18 cellular contexts compared by ENCODE assay signal in genomic region chr10:77812741-77813140, GRCh38.
A peak's percentile ranks its signal among the peaks of the same experiment; 100 is the strongest.
DNase-seq lines count a peak whose midpoint lies in the region; ATAC-seq and TF ChIP-seq lines count a peak whose summit lies in the region.
"Had no signal": no experiment of that assay in that cellular context is flagged by ENCODE, and none has a peak within 500 bp of the region (broad histone marks: within the 10 kb centered on the region; RNA-seq: fewer than 3 reads in every experiment).

No MANE protein-coding gene starts in this region.

- peaks cover 3% of the 10 kb centered on the region for H3K79me1 ChIP-seq in neuronal stem cell (ENCODE audit: low read depth, low read length)

- H2AFZ ChIP-seq in neuronal stem cell (ENCODE audit: low read length) = no peak overlapping the region
- H2AFZ ChIP-seq: GM23338 had no signal

- CTCF ChIA-PET in RWPE1 (lab: Yijun Ruan, JAX) = interaction anchor here (0.6 kb wide), 1 partner anchor 218 kb away, joined by 4 read pairs; no protein-coding TSS in a partner anchor

- H4K8ac ChIP-seq in neuronal stem cell (ENCODE audit: low read depth, low read length) = no peak overlapping the region

- H3K36me3 ChIP-seq in neuronal stem cell (replicated peaks in 1 of 2; ENCODE audit: control insufficient read depth in 2 of 2, insufficient read depth in 2 of 2, low read length in 2 of 2) = peaks cover 63 to 94% of the 10 kb centered on the region in 2 donors

- H3K4me1 ChIP-seq in neuronal stem cell (ENCODE audit: control insufficient read depth in 2 of 2, insufficient read depth in 1 of 2, low read depth in 1 of 2, low read length in 2 of 2) = no peaks in the 10 kb centered on the region
- H3K4me1 ChIP-seq: Caco-2 had no signal

- TF ChIP-seq CTCF in RWPE1 (conservative IDR thresholded peaks at IDR 0.05; ENCODE audit: low read depth) = no peak
- no peak for TF ChIP-seq CTCF in nephron progenitor cell (IDR thresholded peaks at IDR 0.05)

- H3K9me3 Mint-ChIP-seq in nephron progenitor cell = no peaks in the 10 kb centered on the region
- H3K9me3 Mint-ChIP-seq: CD8-positive, alpha-beta T cell; GM23338; H9 had no signal

- H3K4me3 Mint-ChIP-seq in nephron progenitor cell = no peak overlapping the region
- H3K4me3 Mint-ChIP-seq: B cell; CD4-positive, CD25-positive, alpha-beta regulatory T cell; CD8-positive, alpha-beta T cell; GM23338; H9 had no signal

- POLR2A ChIA-PET in RWPE1 (lab: Yijun Ruan, JAX; ENCODE audit: low non-redundant PET) = no interaction called here

- H2BK12ac ChIP-seq in neuronal stem cell (ENCODE audit: low read length) = no peak overlapping the region

- H3K36me3 Mint-ChIP-seq in nephron progenitor cell (ENCODE audit: low read depth) = peaks cover 54% of the 10 kb centered on the region
- H3K36me3 Mint-ChIP-seq: CD4-positive, CD25-positive, alpha-beta regulatory T cell; CD8-positive, alpha-beta T cell had no signal

- ATAC-seq in HG02970 (IDR thresholded peaks at IDR 0.05; ENCODE audit: low FRiP score, unreplicated experiment) (no peak), GM19395 (IDR thresholded peaks at IDR 0.05; ENCODE audit: unreplicated experiment) (no peak)
- ATAC-seq: CD8-positive, alpha-beta T cell; GM23338; HCT116 had no signal

- no peak overlapping the region for H3K4me2 ChIP-seq in neuronal stem cell (ENCODE audit: insufficient read depth, low read length, poor library complexity, severe bottlenecking)
- H3K4me2 ChIP-seq: BLaER1, GM23338 had no signal

- H3K4me1 Mint-ChIP-seq in nephron progenitor cell = no peaks in the 10 kb centered on the region
- H3K4me1 Mint-ChIP-seq: B cell; CD4-positive, CD25-positive, alpha-beta regulatory T cell; GM23338; H9 had no signal

- H3K27me3 ChIP-seq in neuronal stem cell (ENCODE audit: control insufficient read depth in 3 of 3, insufficient read depth in 3 of 3, low read depth in 1 of 3, low read length in 3 of 3) = no peaks in the 10 kb centered on the region
- H3K27me3 ChIP-seq: BLaER1 had no signal

- no peak overlapping the region for H3K23ac ChIP-seq in neuronal stem cell (ENCODE audit: low read depth, low read length, poor library complexity)

- H3K27ac ChIP-seq in RWPE1 (peak overlapping the region; percentile 8; the same call in 1 of the 2 replicates), neuronal stem cell (replicated peaks; ENCODE audit: low read length) (no peak overlapping the region)
- H3K27ac ChIP-seq: 22Rv1, BLaER1, C4-2B had no signal

- DNase-seq in RWPE1 (ENCODE audit: low spot score) (no peak), nephron progenitor cell (no peak), neuronal stem cell (ENCODE audit: low spot score) (no peak), NCI-H446 treated with DMSO at 0.1 percent for 48 hours (lab: John Stamatoyannopoulos, UW) (no peak)
- DNase-seq: Caco-2; CD4-positive, CD25-positive, alpha-beta regulatory T cell; CD8-positive, alpha-beta T cell; DMS153; DND-41; H9 had no signal

- H3K18ac ChIP-seq in neuronal stem cell (ENCODE audit: low read length) = no peak overlapping the region

- H2AK5ac ChIP-seq in neuronal stem cell (ENCODE audit: low read depth, low read length) = no peak overlapping the region

- peaks cover 2% of the 10 kb centered on the region for H3K27me3 Mint-ChIP-seq in nephron progenitor cell (ENCODE audit: low read depth, poor library complexity)
- H3K27me3 Mint-ChIP-seq: B cell; CD4-positive, CD25-positive, alpha-beta regulatory T cell had no signal

- H2BK120ac ChIP-seq in neuronal stem cell (ENCODE audit: low read depth, low read length) = no peak overlapping the region

- H3K4ac ChIP-seq in neuronal stem cell (ENCODE audit: low read length) = no peak overlapping the region

- peaks cover 0 to 1% of the 10 kb centered on the region in 2 donors for H3K9me3 ChIP-seq in neuronal stem cell (replicated peaks in 1 of 2; ENCODE audit: control insufficient read depth in 2 of 2, insufficient read depth in 1 of 2, low read depth in 1 of 2, low read length in 2 of 2)
- H3K9me3 ChIP-seq: BLaER1, Caco-2 had no signal

- H4K91ac ChIP-seq in neuronal stem cell (ENCODE audit: low read depth, low read length, poor library complexity) = no peak overlapping the region

- H3K14ac ChIP-seq in neuronal stem cell (ENCODE audit: low read length) = peak overlapping the region; percentile 56

- peak overlapping the region; percentile 16 for H2BK5ac ChIP-seq in neuronal stem cell (ENCODE audit: low read length)

- H3K27ac Mint-ChIP-seq in nephron progenitor cell = peak overlapping the region; percentile 66
- H3K27ac Mint-ChIP-seq: B cell; CD8-positive, alpha-beta T cell had no signal

- H3K4me3 ChIP-seq in neuronal stem cell (ENCODE audit: low read length in 2 of 2) = no peak overlapping the region
- H3K4me3 ChIP-seq: BLaER1, GM23338 had no signal

- H3K9ac ChIP-seq in neuronal stem cell (ENCODE audit: low read depth, low read length, poor library complexity) = no peak overlapping the region
- H3K9ac ChIP-seq: BLaER1 had no signal

- WGBS in neuronal stem cell (ENCODE audit: extremely low coverage in 2 of 2, insufficient read length in 2 of 2, insufficient replicate concordance in 1 of 2), 2 donors = no CpG with 5 or more reads among the region's 6 CpGs

- H2BK15ac ChIP-seq in neuronal stem cell (ENCODE audit: low read length) = no peak overlapping the region
